Comparison of ENCODE assay signal across 35 cellular contexts in genomic region chr21:41980561-41980960, GRCh38.
"Had no signal": no experiment of that assay in that cellular context is flagged by ENCODE, and none has a peak within 500 bp of the region (broad histone marks: within the 10 kb centered on the region; RNA-seq: fewer than 3 reads in every experiment).

No MANE protein-coding gene starts in this region.

- H3K4me3 ChIP-seq: adrenal gland, ascending aorta, body of pancreas, breast epithelium, cardiac muscle cell had no signal

- H3K4me1 ChIP-seq: adrenal gland, ascending aorta, body of pancreas had no signal

- H3K4me1 Mint-ChIP-seq: activated naive CD4-positive, alpha-beta T cell treated with anti-CD3 and anti-CD28 coated beads, Interleukin-2, amount 10 ng/mL, durations not matched to agents 7 days and 5 days; activated naive CD4-positive, alpha-beta T cell treated with anti-CD3 and anti-CD28 coated beads, Interleukin-2, amount 50 U/mL, for 24 hours; activated naive CD8-positive, alpha-beta T cell treated with anti-CD3 and anti-CD28 coated beads for 36 hours; activated naive CD8-positive, alpha-beta T cell treated with anti-CD3 and anti-CD28 coated beads, Interleukin-2, amount 50 U/mL, for 24 hours; activated T-helper 17 cell treated with anti-CD3 and anti-CD28 coated beads, Interleukin-2, amount 50 U/mL, for 72 hours; brain; central memory CD8-positive, alpha-beta T cell had no signal

- H3K27ac Mint-ChIP-seq: activated naive CD4-positive, alpha-beta T cell treated with anti-CD3 and anti-CD28 coated beads for 36 hours; activated naive CD4-positive, alpha-beta T cell treated with anti-CD3 and anti-CD28 coated beads, Interleukin-2, amount 10 ng/mL, durations not matched to agents 7 days and 5 days; activated naive CD4-positive, alpha-beta T cell treated with anti-CD3 and anti-CD28 coated beads, Interleukin-2, amount 50 U/mL, for 24 hours; activated naive CD4-positive, alpha-beta T cell treated with anti-CD3 and anti-CD28 coated beads, Interleukin-2, amount 50 U/mL, for 72 hours; activated naive CD8-positive, alpha-beta T cell; activated naive CD8-positive, alpha-beta T cell treated with anti-CD3 and anti-CD28 coated beads for 36 hours; activated naive CD8-positive, alpha-beta T cell treated with anti-CD3 and anti-CD28 coated beads, Interleukin-2, amount 10 ng/mL, durations not matched to agents 7 days and 5 days; activated naive CD8-positive, alpha-beta T cell treated with anti-CD3 and anti-CD28 coated beads, Interleukin-2, amount 50 U/mL, for 24 hours; activated T-cell treated with anti-CD3 and anti-CD28 coated beads, Interleukin-2, amount 50 U/mL, for 72 hours; activated T-helper 1 cell treated with anti-CD3 and anti-CD28 coated beads, Interleukin-12 subunit alpha, Interleukin-12 subunit beta, Interleukin-2, Interleukin-4 antibody, amounts not matched to agents 30 ng/mL and 10 ng/mL and 1 ng/mL, durations not matched to agents 14 hours and 24 hours and 36 hours; activated T-helper 17 cell treated with anti-CD3 and anti-CD28 coated beads, Interleukin-2, amount 50 U/mL, for 72 hours; activated T-helper 2 cell treated with anti-CD3 and anti-CD28 coated beads, Interferon-gamma antibody, Interleukin-2, Interleukin-4, amounts not matched to agents 10 μg/mL and 5 μg/mL and 100 μg/mL, durations not matched to agents 14 hours and 24 hours and 36 hours; brain had no signal

- H3K36me3 ChIP-seq: adrenal gland, ascending aorta, brain microvascular endothelial cell, breast epithelium, cardiac muscle cell had no signal

- H3K9me3 ChIP-seq: adrenal gland, ascending aorta, breast epithelium had no signal

- ATAC-seq: activated naive CD4-positive, alpha-beta T cell treated with anti-CD3 and anti-CD28 coated beads, Interleukin-2, amount 50 U/mL, for 72 hours; activated naive CD8-positive, alpha-beta T cell treated with anti-CD3 and anti-CD28 coated beads, Interleukin-2, amount 50 U/mL, for 24 hours; activated T-cell treated with anti-CD3 and anti-CD28 coated beads, Interleukin-2, amount 50 U/mL, for 4 hours; activated T-cell treated with anti-CD3 and anti-CD28 coated beads, Interleukin-2, amount 50 U/mL, for 72 hours; activated T-helper 17 cell treated with anti-CD3 and anti-CD28 coated beads, Interleukin-2, amount 50 U/mL, for 72 hours; body of pancreas had no signal

- H3K27ac ChIP-seq: adrenal gland, ascending aorta, body of pancreas, brain microvascular endothelial cell, breast epithelium, cardiac muscle cell had no signal

- H3K27me3 ChIP-seq: adrenal gland, ascending aorta, body of pancreas, brain microvascular endothelial cell, breast epithelium, cardiac muscle cell had no signal

- H3K27me3 Mint-ChIP-seq: activated naive CD8-positive, alpha-beta T cell; activated naive CD8-positive, alpha-beta T cell treated with anti-CD3 and anti-CD28 coated beads for 36 hours; activated naive CD8-positive, alpha-beta T cell treated with anti-CD3 and anti-CD28 coated beads, Interleukin-2, amount 50 U/mL, for 24 hours; brain had no signal

- H3K4me3 Mint-ChIP-seq: activated naive CD4-positive, alpha-beta T cell treated with anti-CD3 and anti-CD28 coated beads for 36 hours; activated naive CD4-positive, alpha-beta T cell treated with anti-CD3 and anti-CD28 coated beads, Interleukin-2, amount 10 ng/mL, durations not matched to agents 7 days and 5 days; activated naive CD4-positive, alpha-beta T cell treated with anti-CD3 and anti-CD28 coated beads, Interleukin-2, amount 50 U/mL, for 24 hours; activated naive CD8-positive, alpha-beta T cell; activated naive CD8-positive, alpha-beta T cell treated with anti-CD3 and anti-CD28 coated beads for 36 hours; activated naive CD8-positive, alpha-beta T cell treated with anti-CD3 and anti-CD28 coated beads, Interleukin-2, amount 10 ng/mL, durations not matched to agents 7 days and 5 days; activated naive CD8-positive, alpha-beta T cell treated with anti-CD3 and anti-CD28 coated beads, Interleukin-2, amount 50 U/mL, for 24 hours; activated T-cell treated with anti-CD3 and anti-CD28 coated beads, Interleukin-2, amount 50 U/mL, for 4 hours; activated T-cell treated with anti-CD3 and anti-CD28 coated beads, Interleukin-2, amount 50 U/mL, for 72 hours; activated T-helper 1 cell treated with anti-CD3 and anti-CD28 coated beads, Interleukin-12 subunit alpha, Interleukin-12 subunit beta, Interleukin-2, Interleukin-4 antibody, amounts not matched to agents 30 ng/mL and 10 ng/mL and 1 ng/mL, durations not matched to agents 14 hours and 24 hours and 36 hours; activated T-helper 17 cell treated with anti-CD3 and anti-CD28 coated beads, Interleukin-2, amount 50 U/mL, for 72 hours; brain; central memory CD8-positive, alpha-beta T cell had no signal

- DNase-seq: activated effector memory CD4-positive, alpha-beta T cell treated with anti-CD3 and anti-CD28 coated beads, Interleukin-2, amount 50 U/mL, for 16 hours; activated effector memory CD4-positive, alpha-beta T cell treated with Interleukin-2 at 50 U/mL for 16 hours; activated gamma-delta T cell; activated gamma-delta T cell treated with Interleukin-2 at 50 U/mL for 16 hours; activated naive CD4-positive, alpha-beta T cell; activated naive CD4-positive, alpha-beta T cell treated with anti-CD3 and anti-CD28 coated beads for 36 hours; activated naive CD4-positive, alpha-beta T cell treated with anti-CD3 and anti-CD28 coated beads, Interleukin-2, amount 10 ng/mL, durations not matched to agents 7 days and 5 days; activated naive CD4-positive, alpha-beta T cell treated with anti-CD3 and anti-CD28 coated beads, Interleukin-2, amount 50 U/mL, for 16 hours; activated naive CD4-positive, alpha-beta T cell treated with Interleukin-2 at 50 U/mL for 16 hours; activated naive CD8-positive, alpha-beta T cell treated with anti-CD3 and anti-CD28 coated beads for 36 hours; activated naive CD8-positive, alpha-beta T cell treated with anti-CD3 and anti-CD28 coated beads, Interleukin-2, amount 10 ng/mL, durations not matched to agents 7 days and 5 days; activated naive CD8-positive, alpha-beta T cell treated with anti-CD3 and anti-CD28 coated beads, Interleukin-2, amount 50 U/mL, for 24 hours; activated T-cell treated with anti-CD3 and anti-CD28 coated beads, Interleukin-2, amount 50 U/mL, for 4 hours; activated T-cell treated with anti-CD3 and anti-CD28 coated beads, Interleukin-2, amount 50 U/mL, for 72 hours; adrenal gland; amniotic stem cell; amygdala; anterior cingulate cortex; aorta; body of pancreas; brain microvascular endothelial cell; caudate nucleus; central memory CD4-positive, alpha-beta T cell; cerebellar nuclear complex had no signal
